9 cellular contexts compared by ENCODE assay signal in the genomic region with DNA sequence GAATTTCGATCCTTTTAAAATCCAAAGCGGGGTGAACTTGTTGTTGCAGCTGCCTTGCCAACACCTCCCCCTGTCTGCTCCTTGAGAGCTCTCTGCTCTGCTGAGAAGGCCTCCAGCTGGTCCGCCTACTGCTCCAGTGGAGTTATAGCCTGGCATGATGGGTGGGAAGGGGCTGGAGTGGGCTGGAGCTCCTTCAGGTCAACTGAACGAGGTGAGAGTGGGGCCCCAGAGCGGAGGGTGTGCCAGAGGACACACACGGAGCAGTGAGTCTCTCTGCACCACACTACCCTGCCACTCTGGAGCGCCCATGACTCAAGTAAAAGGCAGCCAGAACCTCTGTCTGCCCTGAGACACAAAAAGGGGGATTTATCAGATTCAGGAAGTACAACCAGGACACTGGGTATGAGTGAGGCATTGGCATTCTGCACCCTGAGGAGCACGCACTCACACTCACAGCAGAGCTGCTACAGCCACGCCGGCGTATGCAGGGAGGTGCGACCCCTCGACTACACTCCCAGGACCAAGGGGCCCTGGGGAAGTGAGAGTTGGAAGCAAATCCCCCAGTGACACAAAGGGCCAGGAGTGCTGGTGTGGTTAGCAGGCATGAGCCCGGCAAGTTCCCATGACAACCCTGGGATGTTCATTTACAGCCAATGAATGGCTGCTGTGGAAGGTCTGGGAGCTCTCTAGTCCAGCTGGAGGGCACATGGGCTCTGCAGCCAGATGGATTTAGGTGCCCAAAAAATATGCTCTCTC. TPM values are rescaled to one million over a fixed set of nuclear protein-coding genes. Genes with fewer than 3 reads are reported as not detected.
DNase-seq lines count a peak whose midpoint lies in the region; ATAC-seq and TF ChIP-seq lines count a peak whose summit lies in the region.
"Had no signal": no experiment of that assay in that cellular context is flagged by ENCODE, and none has a peak within 500 bp of the region (broad histone marks: within the 10 kb centered on the region; RNA-seq: fewer than 3 reads in every experiment).

No MANE protein-coding gene starts in this region.

- peaks cover 10 to 50% (median 43%) of the 10 kb centered on the region in 4 donors for H3K4me1 ChIP-seq in tibial artery

- no peaks in the 10 kb centered on the region for H3K9me3 ChIP-seq in tibial artery

- H3K4me1 Mint-ChIP-seq in activated CD4-positive, alpha-beta T cell treated with anti-CD3 and anti-CD28 coated beads, Interleukin-2, amount 10 ng/mL, durations not matched to agents 24 days and 14 days = peaks cover 23% of the 10 kb centered on the region
- peaks cover 32% of the 10 kb centered on the region for H3K4me1 Mint-ChIP-seq in activated naive CD8-positive, alpha-beta T cell treated with anti-CD3 and anti-CD28 coated beads, Interleukin-2, amount 50 U/mL, for 24 hours

- H3K27me3 ChIP-seq in tibial artery = no peaks in the 10 kb centered on the region

- DNase-seq in activated CD4-positive, alpha-beta T cell treated with anti-CD3 and anti-CD28 coated beads, Interleukin-2, amount 10 ng/mL, durations not matched to agents 24 days and 14 days = no peak
- no peak for DNase-seq in activated CD4-positive, alpha-beta T cell treated with anti-CD3 and anti-CD28 coated beads for 4 hours
- no peak for DNase-seq in activated naive CD8-positive, alpha-beta T cell treated with anti-CD3 and anti-CD28 coated beads, Interleukin-2, amount 50 U/mL, for 24 hours
- peak; percentile 86 for DNase-seq in islet precursor cell
- no peak for DNase-seq in tibial artery
- DNase-seq in NCI-H187 (lab: John Stamatoyannopoulos, UW) = no peak
- no peak for DNase-seq in stimulated activated CD4-positive, alpha-beta T cell treated with anti-CD3 and anti-CD28 coated beads, Interleukin-4, amount 100 ng/mL, for 1 hour

- H3K4me3 ChIP-seq in tibial artery = peak overlapping the region; percentile 11 to 30

- no peaks in the 10 kb centered on the region for H3K9me3 Mint-ChIP-seq in activated CD4-positive, alpha-beta T cell treated with anti-CD3 and anti-CD28 coated beads, Interleukin-2, amount 10 ng/mL, durations not matched to agents 24 days and 14 days
- no peaks in the 10 kb centered on the region for H3K9me3 Mint-ChIP-seq in activated naive CD8-positive, alpha-beta T cell treated with anti-CD3 and anti-CD28 coated beads, Interleukin-2, amount 50 U/mL, for 24 hours

- peak; percentile 7 for ATAC-seq in activated naive CD8-positive, alpha-beta T cell treated with anti-CD3 and anti-CD28 coated beads, Interleukin-2, amount 50 U/mL, for 24 hours
- ATAC-seq in HG03139 (IDR thresholded peaks at IDR 0.05; ENCODE audit: unreplicated experiment) = no peak

- peak overlapping the region; percentile 29 for H3K27ac Mint-ChIP-seq in activated CD4-positive, alpha-beta T cell treated with anti-CD3 and anti-CD28 coated beads, Interleukin-2, amount 10 ng/mL, durations not matched to agents 24 days and 14 days
- H3K27ac Mint-ChIP-seq in activated naive CD8-positive, alpha-beta T cell treated with anti-CD3 and anti-CD28 coated beads, Interleukin-2, amount 50 U/mL, for 24 hours = no peak overlapping the region

- intact Hi-C loops in activated CD4-positive, alpha-beta T cell treated with anti-CD3 and anti-CD28 coated beads, Interleukin-2, amount 10 ng/mL, durations not matched to agents 24 days and 14 days (cut with micrococcal nuclease) = no loop called here
- intact Hi-C loops in tibial artery (cut with DNase I; ENCODE audit: low total_unique reads) = no loop called here

- peaks cover 43 to 58% (median 56%) of the 10 kb centered on the region in 3 donors for H3K36me3 ChIP-seq in tibial artery

- H3K27me3 Mint-ChIP-seq in activated CD4-positive, alpha-beta T cell treated with anti-CD3 and anti-CD28 coated beads, Interleukin-2, amount 10 ng/mL, durations not matched to agents 24 days and 14 days = no peaks in the 10 kb centered on the region
- H3K27me3 Mint-ChIP-seq in activated naive CD8-positive, alpha-beta T cell treated with anti-CD3 and anti-CD28 coated beads, Interleukin-2, amount 50 U/mL, for 24 hours = no peaks in the 10 kb centered on the region

- no peak for TF ChIP-seq CTCF in tibial artery (IDR thresholded peaks at IDR 0.05)

- H3K36me3 Mint-ChIP-seq in activated CD4-positive, alpha-beta T cell treated with anti-CD3 and anti-CD28 coated beads, Interleukin-2, amount 10 ng/mL, durations not matched to agents 24 days and 14 days (ENCODE audit: low read depth) = peaks cover 43% of the 10 kb centered on the region
- peaks cover 31% of the 10 kb centered on the region for H3K36me3 Mint-ChIP-seq in activated naive CD8-positive, alpha-beta T cell treated with anti-CD3 and anti-CD28 coated beads, Interleukin-2, amount 50 U/mL, for 24 hours (ENCODE audit: low read depth)

- no peak overlapping the region for H3K4me3 Mint-ChIP-seq in activated CD4-positive, alpha-beta T cell treated with anti-CD3 and anti-CD28 coated beads, Interleukin-2, amount 10 ng/mL, durations not matched to agents 24 days and 14 days
- H3K4me3 Mint-ChIP-seq in activated naive CD8-positive, alpha-beta T cell treated with anti-CD3 and anti-CD28 coated beads, Interleukin-2, amount 50 U/mL, for 24 hours = no peak overlapping the region

- peak overlapping the region; percentile 65 to 86 for H3K27ac ChIP-seq in tibial artery
- H3K27ac ChIP-seq: VCaP had no signal

RNA-seq across cellular contexts. Expression of gene EVA1B, which starts 28.0 kb away (rescaled TPM):
- 7.5 and 9.0 TPM in 2 replicates for total RNA-seq in activated CD4-positive, alpha-beta T cell treated with anti-CD3 and anti-CD28 coated beads, Interleukin-2, amount 10 ng/mL, durations not matched to agents 24 days and 14 days

RNA-seq across cellular contexts. Expression of gene STK40, which starts 34.3 kb away (rescaled TPM):
- 40.6 and 51.3 TPM in 2 replicates for total RNA-seq in activated CD4-positive, alpha-beta T cell treated with anti-CD3 and anti-CD28 coated beads, Interleukin-2, amount 10 ng/mL, durations not matched to agents 24 days and 14 days

RNA-seq across cellular contexts. Expression of gene SH3D21, which starts 45.2 kb away (rescaled TPM):
- 17.0 and 19.4 TPM in 2 replicates for total RNA-seq in activated CD4-positive, alpha-beta T cell treated with anti-CD3 and anti-CD28 coated beads, Interleukin-2, amount 10 ng/mL, durations not matched to agents 24 days and 14 days

RNA-seq across cellular contexts. Expression of gene LSM10, which starts 46.3 kb away (rescaled TPM):
- total RNA-seq in activated CD4-positive, alpha-beta T cell treated with anti-CD3 and anti-CD28 coated beads, Interleukin-2, amount 10 ng/mL, durations not matched to agents 24 days and 14 days = 58.6 and 61.6 TPM in 2 replicates
